In genomic region chr4:89752932-89753598, GRCh38 we compare ENCODE assay signal across 1 cellular context.
TF ChIP-seq lines count a peak whose summit lies in the region.

No MANE protein-coding gene starts in this region.

TF ChIP-seq in IMR-90, 13 proteins besides CTCF, POLR2A, EP300 and RAD21 (continued from another document):
- TF ChIP-seq USF2 (IDR thresholded peaks at IDR 0.05; ENCODE audit: low read depth, low read length) (no peak), MAZ (IDR thresholded peaks at IDR 0.05; ENCODE audit: borderline replicate concordance, low read depth, low read length) (no peak), MXI1 (IDR thresholded peaks at IDR 0.05; ENCODE audit: borderline replicate concordance, low read depth, low read length) (no peak), RCOR1 (IDR thresholded peaks at IDR 0.05; ENCODE audit: insufficient replicate concordance, low read length) (no peak), SMC3 (IDR thresholded peaks at IDR 0.05; ENCODE audit: low read depth, low read length) (no peak), BHLHE40 (IDR thresholded peaks at IDR 0.05; ENCODE audit: low read depth, low read length) (peak; percentile 68), CHD1 (IDR thresholded peaks at IDR 0.05; ENCODE audit: low read depth, low read length) (no peak)
- TF ChIP-seq, protein P1, sequence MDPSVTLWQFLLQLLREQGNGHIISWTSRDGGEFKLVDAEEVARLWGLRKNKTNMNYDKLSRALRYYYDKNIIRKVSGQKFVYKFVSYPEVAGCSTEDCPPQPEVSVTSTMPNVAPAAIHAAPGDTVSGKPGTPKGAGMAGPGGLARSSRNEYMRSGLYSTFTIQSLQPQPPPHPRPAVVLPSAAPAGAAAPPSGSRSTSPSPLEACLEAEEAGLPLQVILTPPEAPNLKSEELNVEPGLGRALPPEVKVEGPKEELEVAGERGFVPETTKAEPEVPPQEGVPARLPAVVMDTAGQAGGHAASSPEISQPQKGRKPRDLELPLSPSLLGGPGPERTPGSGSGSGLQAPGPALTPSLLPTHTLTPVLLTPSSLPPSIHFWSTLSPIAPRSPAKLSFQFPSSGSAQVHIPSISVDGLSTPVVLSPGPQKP (IDR thresholded peaks at IDR 0.05; ENCODE audit: borderline replicate concordance, low read depth, low read length): no peak
